1 cellular context compared by ENCODE assay signal in the genomic region with DNA sequence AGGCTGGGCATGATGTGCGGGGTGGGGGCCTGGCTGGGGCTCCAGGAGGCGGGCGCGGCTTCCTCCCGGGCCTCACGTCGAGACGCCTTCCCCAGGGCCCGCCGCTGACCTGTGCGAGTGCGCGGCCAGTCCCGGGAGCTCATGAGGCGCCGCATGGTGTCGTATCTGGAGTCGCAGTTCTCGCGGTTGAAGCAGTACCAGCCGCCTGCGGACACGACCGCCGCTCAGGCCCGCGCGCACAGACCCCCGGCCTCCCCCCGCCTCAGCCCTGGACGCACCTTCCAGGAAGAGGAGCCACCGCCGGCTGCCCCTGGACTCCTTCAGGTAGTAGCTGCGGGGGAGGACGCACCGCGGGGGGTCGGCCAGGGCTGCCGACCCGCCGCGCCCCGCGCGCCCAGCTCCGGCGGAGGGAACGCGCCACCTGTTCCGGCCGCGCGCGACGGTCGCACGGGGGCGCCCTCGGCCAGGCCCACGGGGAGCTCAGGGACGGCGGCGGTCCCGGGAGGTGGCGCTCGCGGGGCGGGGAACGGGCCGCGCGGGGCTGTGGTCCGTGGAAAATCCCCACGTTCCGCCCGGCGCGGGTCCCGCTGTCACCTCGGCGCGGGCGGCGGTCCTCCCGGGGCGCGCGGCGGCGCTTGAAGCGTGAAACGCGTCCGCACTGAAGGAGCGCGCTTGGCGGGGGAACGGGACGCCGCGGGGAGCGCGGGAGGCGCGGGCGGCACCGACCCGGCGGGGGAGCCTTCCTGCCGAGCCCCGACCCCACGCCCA.
A peak's percentile ranks its signal among the peaks of the same experiment; 100 is the strongest.
TF ChIP-seq lines count a peak whose summit lies in the region.

No MANE protein-coding gene starts in this region.

TF ChIP-seq in K562, 482 proteins besides CTCF, POLR2A, EP300 and RAD21 (continued from another document):
- TF ChIP-seq LARP7 (IDR thresholded peaks at IDR 0.05) (no peak), PHB2 (IDR thresholded peaks at IDR 0.05; ENCODE audit: low read depth) (no peak), ZNF766 (CRISPR knock-in tag; conservative IDR thresholded peaks at IDR 0.05) (no peak), HMG20A (CRISPR knock-in tag; conservative IDR thresholded peaks at IDR 0.05) (no peak), GTF2E2 (tag; IDR thresholded peaks at IDR 0.05) (no peak), ZBTB12 (CRISPR knock-in tag; IDR thresholded peaks at IDR 0.05) (no peak), CBX2 (IDR thresholded peaks at IDR 0.05; ENCODE audit: insufficient read depth, low read length, poor library complexity, severe bottlenecking) (no peak)
- TF ChIP-seq, protein P1, sequence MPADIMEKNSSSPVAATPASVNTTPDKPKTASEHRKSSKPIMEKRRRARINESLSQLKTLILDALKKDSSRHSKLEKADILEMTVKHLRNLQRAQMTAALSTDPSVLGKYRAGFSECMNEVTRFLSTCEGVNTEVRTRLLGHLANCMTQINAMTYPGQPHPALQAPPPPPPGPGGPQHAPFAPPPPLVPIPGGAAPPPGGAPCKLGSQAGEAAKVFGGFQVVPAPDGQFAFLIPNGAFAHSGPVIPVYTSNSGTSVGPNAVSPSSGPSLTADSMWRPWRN (IDR thresholded peaks at IDR 0.05; ENCODE audit: low read depth), result no peak
- TF ChIP-seq, protein P2, sequence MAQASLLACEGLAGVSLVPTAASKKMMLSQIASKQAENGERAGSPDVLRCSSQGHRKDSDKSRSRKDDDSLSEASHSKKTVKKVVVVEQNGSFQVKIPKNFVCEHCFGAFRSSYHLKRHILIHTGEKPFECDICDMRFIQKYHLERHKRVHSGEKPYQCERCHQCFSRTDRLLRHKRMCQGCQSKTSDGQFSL (CRISPR knock-in tag; IDR thresholded peaks at IDR 0.05), result peak; percentile 40; the same call in 1 of the 2 replicates
- TF ChIP-seq, protein P2 (tag; IDR thresholded peaks at IDR 0.05), result no peak; a peak in 1 of 4 replicates
